In the genomic region with DNA sequence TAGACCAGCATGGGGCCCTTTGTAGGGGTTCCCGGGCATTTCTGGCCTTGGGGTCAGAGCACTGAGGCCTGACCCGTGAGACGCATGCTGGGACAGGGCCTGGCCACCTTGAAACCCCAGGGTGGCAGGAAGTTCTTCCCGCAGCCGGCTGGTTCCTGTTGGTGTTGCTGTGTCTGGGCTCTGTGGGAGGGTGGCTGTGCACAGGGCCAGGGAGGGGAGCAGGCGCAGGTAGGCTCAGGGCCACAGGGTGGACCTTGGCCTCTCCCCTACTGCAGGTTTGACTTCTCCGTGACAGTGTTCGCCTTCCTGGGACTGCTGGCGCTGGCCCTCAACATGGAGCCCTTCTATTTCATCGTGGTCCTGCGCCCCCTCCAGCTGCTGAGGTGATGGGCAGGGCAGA, we compare ENCODE assay signal across 25 cellular contexts. TPM values are rescaled to one million over a fixed set of nuclear protein-coding genes. Genes with fewer than 3 reads are reported as not detected.
A peak's percentile ranks its signal among the peaks of the same experiment; 100 is the strongest.
DNase-seq lines count a peak whose midpoint lies in the region; ATAC-seq, FAIRE-seq and TF ChIP-seq lines count a peak whose summit lies in the region.
"Had no signal": no experiment of that assay in that cellular context is flagged by ENCODE, and none has a peak within 500 bp of the region (broad histone marks: within the 10 kb centered on the region; RNA-seq: fewer than 3 reads in every experiment).

No MANE protein-coding gene starts in this region.

- TF ChIP-seq CTCF in activated CD8-positive, alpha-beta T cell treated with anti-CD3 and anti-CD28 coated beads for 36 hours (IDR thresholded peaks at IDR 0.05) = no peak
- TF ChIP-seq CTCF in H9 (conservative IDR thresholded peaks at IDR 0.05) (no peak), H1 (IDR thresholded peaks at IDR 0.05; ENCODE audit: control extremely low read depth in 1 of 3, insufficient read depth in 1 of 3, low read depth in 1 of 3, low read length in 3 of 3) (no peak)

- POLR2A ChIA-PET in activated CD8-positive, alpha-beta T cell treated with anti-CD3 and anti-CD28 coated beads, Interleukin-2, amount 10 ng/mL, durations not matched to agents 7 days and 5 days (lab: Charles Lee) = no interaction called here
- POLR2A ChIA-PET in activated CD8-positive, alpha-beta T cell treated with anti-CD3 and anti-CD28 coated beads for 36 hours (lab: Charles Lee) = no interaction called here
- POLR2A ChIA-PET in H1 (lab: Charles Lee; ENCODE audit: partially characterized antibody) = no interaction called here

- H2AK5ac ChIP-seq in H9 (ENCODE audit: insufficient read length, low read length) (no peak overlapping the region), H1 (ENCODE audit: low read depth, low read length) (no peak overlapping the region)

- no peak overlapping the region for H3K4me3 ChIP-seq in H1 (ENCODE audit: extremely low read depth in 1 of 4, insufficient read depth in 2 of 4, low read depth in 3 of 4, low read length in 4 of 4)
- H3K4me3 ChIP-seq: BLaER1, SK-N-MC had no signal

- TF ChIP-seq POLR2A in H1 (IDR thresholded peaks at IDR 0.05; ENCODE audit: control extremely low read depth in 1 of 2, low read depth in 2 of 2, low read length in 2 of 2) = no peak

- no peak for TF ChIP-seq EP300 in H1 (IDR thresholded peaks at IDR 0.05; ENCODE audit: borderline replicate concordance in 1 of 2, low read depth in 2 of 2, low read length in 2 of 2)

- H2BK12ac ChIP-seq in H9 (ENCODE audit: insufficient read length, low read depth, low read length) (no peak overlapping the region), H1 (ENCODE audit: low read depth, low read length) (no peak overlapping the region)

- H3K36me3 Mint-ChIP-seq in activated CD8-positive, alpha-beta T cell treated with anti-CD3 and anti-CD28 coated beads, Interleukin-2, amount 10 ng/mL, durations not matched to agents 7 days and 5 days (ENCODE audit: low read depth) = peaks cover 5% of the 10 kb centered on the region
- H3K36me3 Mint-ChIP-seq in activated CD8-positive, alpha-beta T cell treated with anti-CD3 and anti-CD28 coated beads for 36 hours (ENCODE audit: low read depth) = peaks cover 9% of the 10 kb centered on the region
- H3K36me3 Mint-ChIP-seq in H9 (ENCODE audit: insufficient read depth in 1 of 3, low read depth in 3 of 3) = peaks cover 9 to 25% (median 9%) of the 10 kb centered on the region in 3 experiments; a peak in 5 of 7 replicates
- H3K36me3 Mint-ChIP-seq in stimulated activated naive B cell treated with anti-CD40 and anti-IgM and Interleukin-4, amounts not matched to agents 10 μg/mL and 1 μg/mL and 100 μg/mL, for 72 hours = peaks cover 55 to 58% of the 10 kb centered on the region in 2 donors
- peaks cover 16% of the 10 kb centered on the region for H3K36me3 Mint-ChIP-seq in activated T-cell treated with anti-CD3 and anti-CD28 coated beads, Interleukin-2, amount 50 U/mL, for 4 hours (ENCODE audit: insufficient read depth)

- H3K4me2 ChIP-seq in H9 (ENCODE audit: insufficient read depth, insufficient read length, low read length) (no peak overlapping the region), H1 (ENCODE audit: insufficient read depth in 1 of 2, low read depth in 2 of 2, low read length in 2 of 2) (no peak overlapping the region)

- H3K18ac ChIP-seq in H9 (ENCODE audit: insufficient read length, low read depth, low read length) (no peak overlapping the region), H1 (ENCODE audit: extremely low read depth, low read length) (no peak overlapping the region)

- no peak overlapping the region for H4K5ac ChIP-seq in H9 (ENCODE audit: insufficient read length, low read depth, low read length)
- H4K5ac ChIP-seq in H1 (ENCODE audit: insufficient read length, low read depth, low read length) = no peak overlapping the region

- H3K9me3 ChIP-seq in H9 (ENCODE audit: control insufficient read depth, low read depth, low read length) (no peaks in the 10 kb centered on the region), H1 (ENCODE audit: insufficient read depth in 2 of 2, low read depth in 1 of 2, low read length in 1 of 2) (no peaks in the 10 kb centered on the region)
- H3K9me3 ChIP-seq: BLaER1 had no signal

- H3K4ac ChIP-seq in H9 (ENCODE audit: low read depth, low read length) (no peak overlapping the region), H1 (replicated peaks; ENCODE audit: insufficient read length, low read depth, low read length) (no peak overlapping the region)

- H3K23ac ChIP-seq in H9 (ENCODE audit: insufficient read length, low read depth, low read length) = no peak overlapping the region
- no peak overlapping the region for H3K23ac ChIP-seq in H1 (ENCODE audit: insufficient read length)

- no peaks in the 10 kb centered on the region for H3K36me3 ChIP-seq in H1 (ENCODE audit: control insufficient read depth in 2 of 4, insufficient read depth in 4 of 4, low read length in 3 of 4)
- H3K36me3 ChIP-seq: BLaER1 had no signal

- no CpG with 5 or more reads among the region's 11 CpGs for WGBS in H9 (ENCODE audit: extremely low coverage, insufficient read length, low lambda C conversion rate)
- WGBS in H1 (ENCODE audit: extremely low coverage in 1 of 2, insufficient coverage in 1 of 2, insufficient read length in 1 of 2, insufficient replicate concordance in 2 of 2, low coverage in 1 of 2, low lambda C conversion rate in 2 of 2, missing lambda C conversion rate in 1 of 2), 2 experiments = 95% methylated on average over 11 of the region's 11 CpGs; no CpG with 5 or more reads in 1 of the 2 experiments

- no peak overlapping the region for H3K9ac ChIP-seq in H9 (ENCODE audit: extremely low read depth, insufficient read length, low read length)
- H3K9ac ChIP-seq in H1 (replicated peaks in 1 of 4; ENCODE audit: extremely low read depth in 1 of 4, low read depth in 3 of 4, low read length in 3 of 4) = no peak overlapping the region
- H3K9ac ChIP-seq: BLaER1 had no signal

- intact Hi-C loops in activated CD8-positive, alpha-beta T cell treated with anti-CD3 and anti-CD28 coated beads for 36 hours (cut with micrococcal nuclease) = no loop called here

- H2BK20ac ChIP-seq in H9 (ENCODE audit: low read depth, low read length, poor library complexity, severe bottlenecking) (no peak overlapping the region), H1 (ENCODE audit: low read length) (no peak overlapping the region)

- H3K4me1 Mint-ChIP-seq in activated CD8-positive, alpha-beta T cell treated with anti-CD3 and anti-CD28 coated beads, Interleukin-2, amount 10 ng/mL, durations not matched to agents 7 days and 5 days (ENCODE audit: low read depth) = peaks cover 2% of the 10 kb centered on the region
- no peaks in the 10 kb centered on the region for H3K4me1 Mint-ChIP-seq in activated CD8-positive, alpha-beta T cell treated with anti-CD3 and anti-CD28 coated beads for 36 hours (ENCODE audit: low read depth)
- H3K4me1 Mint-ChIP-seq in H9 = peaks cover 0 to 7% of the 10 kb centered on the region in 2 experiments; a peak in 1 of 4 replicates
- no peaks in the 10 kb centered on the region for H3K4me1 Mint-ChIP-seq in stimulated activated naive B cell treated with anti-CD40 and anti-IgM and Interleukin-4, amounts not matched to agents 10 μg/mL and 1 μg/mL and 100 μg/mL, for 72 hours
- H3K4me1 Mint-ChIP-seq in activated T-cell treated with anti-CD3 and anti-CD28 coated beads, Interleukin-2, amount 50 U/mL, for 4 hours (ENCODE audit: low read depth) = no peaks in the 10 kb centered on the region

- no peak overlapping the region for H2BK120ac ChIP-seq in H9 (ENCODE audit: low read depth, low read length, poor library complexity, severe bottlenecking)
- H2BK120ac ChIP-seq in H1 (replicated peaks; ENCODE audit: low read depth, low read length) = no peak overlapping the region

- H3K56ac ChIP-seq in H9 (ENCODE audit: insufficient read length, low read depth, low read length) = no peak overlapping the region
- no peak overlapping the region for H3K56ac ChIP-seq in H1 (replicated peaks; ENCODE audit: insufficient read length, low read depth, low read length)

- no peaks in the 10 kb centered on the region for H3K79me2 ChIP-seq in H9 (ENCODE audit: insufficient read depth, low read length)
- H3K79me2 ChIP-seq in H1 (ENCODE audit: control insufficient read depth in 1 of 2, insufficient read depth in 2 of 2, low read length in 2 of 2) = no peaks in the 10 kb centered on the region

- H3K4me1 ChIP-seq in H9 (ENCODE audit: insufficient read depth, low read length) (no peaks in the 10 kb centered on the region), H1 (replicated peaks in 1 of 4; ENCODE audit: control insufficient read depth in 3 of 4, insufficient read depth in 4 of 4, low read length in 3 of 4) (no peaks in the 10 kb centered on the region)

- H3K23me2 ChIP-seq in H9 (ENCODE audit: insufficient read length, low read depth, low read length, poor library complexity, severe bottlenecking) (no peaks in the 10 kb centered on the region), H1 (ENCODE audit: low read depth, low read length) (no peaks in the 10 kb centered on the region)

- no peak overlapping the region for H2AFZ ChIP-seq in H9 (ENCODE audit: low read length)
- no peak overlapping the region for H2AFZ ChIP-seq in H1 (ENCODE audit: low read length)

- H3K79me1 ChIP-seq in H9 (ENCODE audit: insufficient read depth, low read depth, low read length, poor library complexity, severe bottlenecking) (no peaks in the 10 kb centered on the region), H1 (ENCODE audit: low read depth, low read length) (no peaks in the 10 kb centered on the region)

- H3K27me3 ChIP-seq in H9 (ENCODE audit: insufficient read depth, low read length) = no peaks in the 10 kb centered on the region
- H3K27me3 ChIP-seq in H1 (replicated peaks in 1 of 4; ENCODE audit: control insufficient read depth in 3 of 4, extremely low read depth in 1 of 4, insufficient read depth in 3 of 4, low read length in 3 of 4) = no peaks in the 10 kb centered on the region

- no peak for FAIRE-seq in H1 (lab: Jason Lieb, UNC)
- FAIRE-seq: G401.6 had no signal

- H3K27ac ChIP-seq in H9 (ENCODE audit: insufficient read length, low read depth, low read length) = no peak overlapping the region
- no peak overlapping the region for H3K27ac ChIP-seq in H1 (ENCODE audit: low read depth, low read length)
- H3K27ac ChIP-seq: BLaER1, HL-60, RWPE1, SK-N-MC had no signal

- no peak overlapping the region for H3T11ph ChIP-seq in H9 (ENCODE audit: low read length)

- CTCF ChIA-PET in activated CD8-positive, alpha-beta T cell treated with anti-CD3 and anti-CD28 coated beads, Interleukin-2, amount 10 ng/mL, durations not matched to agents 7 days and 5 days (lab: Charles Lee) = no interaction called here
- CTCF ChIA-PET in activated CD8-positive, alpha-beta T cell treated with anti-CD3 and anti-CD28 coated beads for 36 hours (lab: Charles Lee) = no interaction called here
- CTCF ChIA-PET in H1 (lab: Charles Lee; ENCODE audit: partially characterized antibody) = no interaction called here

- no peaks in the 10 kb centered on the region for H3K27me3 Mint-ChIP-seq in activated CD8-positive, alpha-beta T cell treated with anti-CD3 and anti-CD28 coated beads, Interleukin-2, amount 10 ng/mL, durations not matched to agents 7 days and 5 days (ENCODE audit: low read depth)
- H3K27me3 Mint-ChIP-seq in activated CD8-positive, alpha-beta T cell treated with anti-CD3 and anti-CD28 coated beads for 36 hours = no peaks in the 10 kb centered on the region
- H3K27me3 Mint-ChIP-seq in H9 (ENCODE audit: low read depth) = no peaks in the 10 kb centered on the region
- H3K27me3 Mint-ChIP-seq in stimulated activated naive B cell treated with anti-CD40 and anti-IgM and Interleukin-4, amounts not matched to agents 10 μg/mL and 1 μg/mL and 100 μg/mL, for 72 hours = no peaks in the 10 kb centered on the region
- H3K27me3 Mint-ChIP-seq in activated T-cell treated with anti-CD3 and anti-CD28 coated beads, Interleukin-2, amount 50 U/mL, for 4 hours (ENCODE audit: low read depth) = no peaks in the 10 kb centered on the region
- H3K27me3 Mint-ChIP-seq: CD4-positive, alpha-beta T cell had no signal

- H4K91ac ChIP-seq in H9 (ENCODE audit: insufficient read length, low read depth, low read length) (no peak overlapping the region), H1 (replicated peaks; ENCODE audit: insufficient read length, low read length) (no peak overlapping the region)

- H4K8ac ChIP-seq in H9 (replicated peaks; ENCODE audit: insufficient read length, low read depth, low read length) = no peak overlapping the region
- H4K8ac ChIP-seq in H1 (ENCODE audit: extremely low read depth, insufficient read depth, low read length) = no peak overlapping the region

- H4K20me1 ChIP-seq in H9 (ENCODE audit: control insufficient read depth, insufficient read depth, insufficient read length) (peaks cover 2% of the 10 kb centered on the region), H1 (replicated peaks in 1 of 2; ENCODE audit: control insufficient read depth in 1 of 2, insufficient read depth in 2 of 2, low read length in 2 of 2) (no peaks in the 10 kb centered on the region)

- peak overlapping the region; percentile 30 for H3K27ac Mint-ChIP-seq in activated CD8-positive, alpha-beta T cell treated with anti-CD3 and anti-CD28 coated beads, Interleukin-2, amount 10 ng/mL, durations not matched to agents 7 days and 5 days
- H3K27ac Mint-ChIP-seq in activated CD8-positive, alpha-beta T cell treated with anti-CD3 and anti-CD28 coated beads for 36 hours = no peak overlapping the region
- peak overlapping the region; percentile 28 to 84 (median 31); a peak in 1 of 7 replicates for H3K27ac Mint-ChIP-seq in H9
- H3K27ac Mint-ChIP-seq in stimulated activated naive B cell treated with anti-CD40 and anti-IgM and Interleukin-4, amounts not matched to agents 10 μg/mL and 1 μg/mL and 100 μg/mL, for 72 hours = peak overlapping the region; percentile 84
- H3K27ac Mint-ChIP-seq: CD4-positive, alpha-beta T cell had no signal

- H2BK5ac ChIP-seq in H9 (ENCODE audit: insufficient read length, low read length) (no peak overlapping the region), H1 (ENCODE audit: low read depth, low read length) (0 out of 2 replicates have a peak overlapping the region, but pooled peaks have one; percentile 16)

- TF ChIP-seq RAD21 in H1 (IDR thresholded peaks at IDR 0.05 in 1 of 2, conservative IDR thresholded peaks at IDR 0.05 in 1 of 2; ENCODE audit: low read depth in 2 of 2, low read length in 2 of 2) = no peak

- H3K4me3 Mint-ChIP-seq in activated CD8-positive, alpha-beta T cell treated with anti-CD3 and anti-CD28 coated beads, Interleukin-2, amount 10 ng/mL, durations not matched to agents 7 days and 5 days = no peak overlapping the region
- H3K4me3 Mint-ChIP-seq in activated CD8-positive, alpha-beta T cell treated with anti-CD3 and anti-CD28 coated beads for 36 hours = no peak overlapping the region
- H3K4me3 Mint-ChIP-seq in H9 = no peak overlapping the region
- H3K4me3 Mint-ChIP-seq in stimulated activated naive B cell treated with anti-CD40 and anti-IgM and Interleukin-4, amounts not matched to agents 10 μg/mL and 1 μg/mL and 100 μg/mL, for 72 hours = no peak overlapping the region
- H3K4me3 Mint-ChIP-seq in activated T-cell treated with anti-CD3 and anti-CD28 coated beads, Interleukin-2, amount 50 U/mL, for 4 hours = no peak overlapping the region
- H3K4me3 Mint-ChIP-seq: CD4-positive, alpha-beta T cell had no signal

- H2BK15ac ChIP-seq in H9 (ENCODE audit: low read depth, low read length) = no peak overlapping the region
- no peak overlapping the region for H2BK15ac ChIP-seq in H1 (ENCODE audit: low read length)

- ATAC-seq in activated CD8-positive, alpha-beta T cell treated with anti-CD3 and anti-CD28 coated beads, Interleukin-2, amount 10 ng/mL, durations not matched to agents 7 days and 5 days = no peak
- ATAC-seq in activated CD8-positive, alpha-beta T cell treated with anti-CD3 and anti-CD28 coated beads for 36 hours = no peak
- no peak for ATAC-seq in stimulated activated naive B cell treated with anti-CD40 and anti-IgM and Interleukin-4, amounts not matched to agents 10 μg/mL and 1 μg/mL and 100 μg/mL, for 72 hours (replicated peaks)
- no peak for ATAC-seq in activated T-cell treated with anti-CD3 and anti-CD28 coated beads, Interleukin-2, amount 50 U/mL, for 4 hours

- DNase-seq in activated CD8-positive, alpha-beta T cell treated with anti-CD3 and anti-CD28 coated beads, Interleukin-2, amount 10 ng/mL, durations not matched to agents 7 days and 5 days = no peak
- DNase-seq in activated CD8-positive, alpha-beta T cell treated with anti-CD3 and anti-CD28 coated beads for 36 hours = no peak
- no peak for DNase-seq in H9
- DNase-seq in H1 (ENCODE audit: low read depth in 1 of 2, low spot score in 2 of 2) = no peak
- DNase-seq in stimulated activated naive B cell treated with anti-CD40 and anti-IgM and Interleukin-4, amounts not matched to agents 10 μg/mL and 1 μg/mL and 100 μg/mL, for 72 hours = no peak
- DNase-seq in GOT3 (lab: John Stamatoyannopoulos, UW) = no peak
- no peak for DNase-seq in stimulated activated CD4-positive, alpha-beta T cell treated with anti-CD3 and anti-CD28 coated beads, Interleukin-4, amount 100 ng/mL, for 1 hour
- no peak for DNase-seq in activated T-cell treated with anti-CD3 and anti-CD28 coated beads, Interleukin-2, amount 50 U/mL, for 4 hours
- DNase-seq: 8988T; CD4-positive, alpha-beta T cell; COR-L47; DMS53; Karpas-422; NCI-H1092; NCI-H1417 treated with DMSO at 0.1 percent for 48 hours; NCI-H1694 treated with DMSO at 0.1 percent for 48 hours; NCI-H2081; NCI-H2227 treated with DMSO at 0.1 percent for 48 hours; NCI-H526 treated with DMSO at 0.1 percent for 48 hours; SHP77 treated with DMSO at 0.1 percent for 48 hours had no signal

- no peak overlapping the region; the same call in 1 of the 2 replicates for H3K14ac ChIP-seq in H9 (ENCODE audit: insufficient read depth, low read length)
- H3K14ac ChIP-seq in H1 (ENCODE audit: insufficient read length) = no peak overlapping the region

- H3K9me3 Mint-ChIP-seq in activated CD8-positive, alpha-beta T cell treated with anti-CD3 and anti-CD28 coated beads, Interleukin-2, amount 10 ng/mL, durations not matched to agents 7 days and 5 days (ENCODE audit: insufficient read depth) = no peaks in the 10 kb centered on the region
- H3K9me3 Mint-ChIP-seq in activated CD8-positive, alpha-beta T cell treated with anti-CD3 and anti-CD28 coated beads for 36 hours = no peaks in the 10 kb centered on the region
- H3K9me3 Mint-ChIP-seq in H9 = no peaks in the 10 kb centered on the region
- no peaks in the 10 kb centered on the region for H3K9me3 Mint-ChIP-seq in stimulated activated naive B cell treated with anti-CD40 and anti-IgM and Interleukin-4, amounts not matched to agents 10 μg/mL and 1 μg/mL and 100 μg/mL, for 72 hours
- H3K9me3 Mint-ChIP-seq in activated T-cell treated with anti-CD3 and anti-CD28 coated beads, Interleukin-2, amount 50 U/mL, for 4 hours = no peaks in the 10 kb centered on the region
- H3K9me3 Mint-ChIP-seq: CD4-positive, alpha-beta T cell had no signal

RNA-seq across cellular contexts. Expression of a gene that starts 48.2 kb away (rescaled TPM):
- total RNA-seq in activated CD8-positive, alpha-beta T cell treated with anti-CD3 and anti-CD28 coated beads, Interleukin-2, amount 10 ng/mL, durations not matched to agents 7 days and 5 days = 10 to 100 TPM; 23.8 to 24.7 TPM
- 10 to 100 TPM; 13.4 to 18.9 TPM for total RNA-seq in activated CD8-positive, alpha-beta T cell treated with anti-CD3 and anti-CD28 coated beads for 36 hours
- total RNA-seq in H9 (2021) = 10.4 and 10.6 TPM in 2 replicates
- 11.2 and 11.3 TPM in 2 replicates for total RNA-seq in H1 (2021; fragmentation: NEBNext Ultra II Directional; extraction: Animal tissue kit (Norgen Biotek cat#: 25700))
- 19.1 and 26.9 TPM in 2 replicates for polyA plus RNA-seq in H1 (2011; rRNA removed)
- polyA plus RNA-seq in H1 (2011; cell fraction: cytosol; rRNA removed) = 13.9 TPM
- polyA plus RNA-seq in H1 (2011; cell fraction: nucleus; rRNA removed) = 35.0 TPM
- polyA plus RNA-seq in H1 (2012, experiment 1 of 2) = 5.9 to 13.1 TPM (median 9.4 TPM) in 4 replicates
- polyA plus RNA-seq in H1 (2012, experiment 2 of 2) = 6.9 TPM
- 15.0 TPM for polyA plus RNA-seq in H1 (2013, experiment 1 of 2)
- polyA plus RNA-seq in H1 (2013, experiment 2 of 2) = 13.8 TPM
- 15.9 and 20.1 TPM in 2 replicates for polyA minus RNA-seq in H1 (2011; rRNA and poly(A)+ RNA removed)
- 5.6 TPM for polyA minus RNA-seq in H1 (2011; cell fraction: cytosol; rRNA and poly(A)+ RNA removed)
- polyA minus RNA-seq in H1 (2011; cell fraction: nucleus; rRNA and poly(A)+ RNA removed) = 11.7 TPM
- 10 to 100 TPM; 12.4 to 14.7 (median 13.6) TPM for total RNA-seq in activated T-cell treated with anti-CD3 and anti-CD28 coated beads, Interleukin-2, amount 50 U/mL, for 4 hours
